In the genomic region with DNA sequence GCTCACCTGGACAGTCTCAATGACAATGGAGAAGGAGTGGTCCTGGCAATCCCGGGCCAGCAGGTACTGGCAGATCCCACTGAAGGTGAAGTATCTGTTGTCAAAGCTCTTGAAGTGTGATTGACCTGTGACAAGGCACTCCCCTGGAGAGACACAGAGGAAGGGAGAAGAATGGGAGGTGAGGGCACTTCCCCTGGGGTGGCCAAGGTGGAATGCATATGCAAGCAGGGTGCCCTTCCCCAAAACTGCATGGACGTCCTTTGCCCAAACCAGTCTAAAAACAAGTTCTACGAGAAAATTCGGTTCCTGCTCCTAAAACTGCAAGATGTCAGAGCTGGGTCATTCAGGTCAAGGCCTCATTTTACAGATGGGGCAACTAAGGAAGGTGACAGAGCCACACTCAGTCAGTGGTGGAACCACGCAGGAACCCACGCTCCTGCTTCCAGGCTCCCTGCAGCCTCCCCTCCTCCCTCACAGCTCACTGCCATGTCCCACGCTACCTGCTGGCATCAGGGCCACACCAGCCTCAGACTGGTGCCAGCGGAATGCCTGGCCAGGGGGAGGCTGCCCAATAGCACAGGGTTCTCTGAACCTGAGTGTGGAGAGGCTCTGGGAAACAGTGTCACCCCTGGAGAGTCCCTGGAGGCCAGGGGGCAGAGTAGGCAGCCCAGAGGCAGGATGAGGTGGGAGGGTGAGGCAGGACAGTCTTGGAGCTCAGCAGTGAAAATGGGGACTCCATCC, we compare ENCODE assay signal across 18 cellular contexts. TPM values are rescaled to one million over a fixed set of nuclear protein-coding genes. Genes with fewer than 3 reads are reported as not detected.
A peak's percentile ranks its signal among the peaks of the same experiment; 100 is the strongest.
DNase-seq lines count a peak whose midpoint lies in the region; FAIRE-seq and TF ChIP-seq lines count a peak whose summit lies in the region.
"Had no signal": no experiment of that assay in that cellular context is flagged by ENCODE, and none has a peak within 500 bp of the region (broad histone marks: within the 10 kb centered on the region; RNA-seq: fewer than 3 reads in every experiment).

No MANE protein-coding gene starts in this region.

- H2AFZ ChIP-seq in smooth muscle cell (ENCODE audit: low read depth) (no peak overlapping the region), GM23248 (no peak overlapping the region)
- H2AFZ ChIP-seq: GM23338 had no signal

- H3K4me1 ChIP-seq in esophagus squamous epithelium, result peaks cover 41 to 84% (median 60%) of the 10 kb centered on the region in 3 donors
- no peaks in the 10 kb centered on the region for H3K4me1 ChIP-seq in smooth muscle cell (ENCODE audit: low read depth)
- no peaks in the 10 kb centered on the region for H3K4me1 ChIP-seq in small intestine (ENCODE audit: control insufficient read depth in 2 of 2, insufficient read depth in 1 of 2, low read depth in 1 of 2, low read length in 1 of 2)
- peaks cover 33% of the 10 kb centered on the region for H3K4me1 ChIP-seq in GM23248 (ENCODE audit: insufficient read depth)

- no peaks in the 10 kb centered on the region for H3K79me2 ChIP-seq in smooth muscle cell (ENCODE audit: low read depth)
- no peaks in the 10 kb centered on the region for H3K79me2 ChIP-seq in GM23248 (ENCODE audit: insufficient read depth)

- H3F3A ChIP-seq in smooth muscle cell (ENCODE audit: low read depth) (no peaks in the 10 kb centered on the region), GM23248 (ENCODE audit: insufficient read depth) (peaks cover 19% of the 10 kb centered on the region)

- H3K9ac ChIP-seq in smooth muscle cell (ENCODE audit: low read depth) (no peak overlapping the region), GM23248 (no peak overlapping the region)

- intact Hi-C loops in esophagus squamous epithelium (cut with DNase I), result no loop called here

- TF ChIP-seq EP300 in Ishikawa (IDR thresholded peaks at IDR 0.05; ENCODE audit: borderline replicate concordance), result no peak

- H3K9me3 ChIP-seq in esophagus squamous epithelium (no peaks in the 10 kb centered on the region), smooth muscle cell (replicated peaks; ENCODE audit: low read depth) (no peaks in the 10 kb centered on the region), small intestine (ENCODE audit: control insufficient read depth, low read depth) (no peaks in the 10 kb centered on the region), GM23248 (ENCODE audit: low read depth) (no peaks in the 10 kb centered on the region)

- TF ChIP-seq CTCF in C4-2B (conservative IDR thresholded peaks at IDR 0.05) (no peak), esophagus squamous epithelium (IDR thresholded peaks at IDR 0.05) (no peak), smooth muscle cell (IDR thresholded peaks at IDR 0.05; ENCODE audit: borderline replicate concordance, insufficient read depth, poor library complexity, severe bottlenecking) (peak; percentile 3)

- H3K27ac ChIP-seq in C4-2B, result peak overlapping the region; percentile 55
- peak overlapping the region; percentile 69 to 93 (median 88) for H3K27ac ChIP-seq in esophagus squamous epithelium
- no peak overlapping the region for H3K27ac ChIP-seq in smooth muscle cell (ENCODE audit: low read depth)
- H3K27ac ChIP-seq in small intestine (ENCODE audit: low read depth in 1 of 2, low read length in 1 of 2), result no peak overlapping the region
- H3K27ac ChIP-seq in GM23248, result no peak overlapping the region

- H3K9me2 ChIP-seq in GM23248 (ENCODE audit: insufficient read depth), result no peaks in the 10 kb centered on the region

- in situ Hi-C loops in GM23248 (cut with MboI), result loop anchor here (5.0 to 10.0 kb wide), 2 partner anchors 120 to 222 kb away; no protein-coding TSS in a partner anchor

- WGBS in esophagus squamous epithelium, 2 donors, result 43 to 72% methylated on average over 2 to 4 of the region's 8 CpGs
- WGBS in smooth muscle cell (ENCODE audit: low lambda C conversion rate), result 81% methylated on average over 8 of the region's 8 CpGs
- 62 to 80% (median 66%) methylated on average over 8 of the region's 8 CpGs for WGBS in small intestine, 3 donors
- 92 to 93% methylated on average over 8 of the region's 8 CpGs for WGBS in GM23248 (ENCODE audit: low coverage in 1 of 2, low lambda C conversion rate in 2 of 2, missing lambda C conversion rate in 2 of 2), 2 experiments

- TF ChIP-seq POLR2A in esophagus squamous epithelium (IDR thresholded peaks at IDR 0.05), result no peak

- H3K27me3 ChIP-seq in esophagus squamous epithelium (no peaks in the 10 kb centered on the region), smooth muscle cell (ENCODE audit: low read depth) (no peaks in the 10 kb centered on the region), small intestine (ENCODE audit: control insufficient read depth in 2 of 2, insufficient read depth in 2 of 2, low read length in 2 of 2) (no peaks in the 10 kb centered on the region), GM23248 (replicated peaks; ENCODE audit: insufficient read depth) (no peaks in the 10 kb centered on the region)

- DNase-seq in esophagus squamous epithelium (lab: John Stamatoyannopoulos, UW), result no peak
- no peak for DNase-seq in smooth muscle cell (lab: John Stamatoyannopoulos, UW; ENCODE audit: unreplicated experiment)
- no peak for DNase-seq in small intestine
- no peak for DNase-seq in NCI-H1092 treated with DMSO at 0.1 percent for 48 hours (lab: John Stamatoyannopoulos, UW)
- DNase-seq in GM23248, result no peak
- DNase-seq: ACHN; AML-193; CD4-positive, alpha-beta memory T cell; NCI-H1105; NCI-H1694 treated with DMSO at 0.1 percent for 48 hours; NCI-H2171; NCI-H446; NCI-H748 treated with DMSO at 0.1 percent for 48 hours had no signal

- H4K20me1 ChIP-seq in smooth muscle cell (ENCODE audit: low read depth) (no peaks in the 10 kb centered on the region), GM23248 (ENCODE audit: insufficient read depth) (no peaks in the 10 kb centered on the region)

- H3K4me2 ChIP-seq in smooth muscle cell, result no peak overlapping the region
- H3K4me2 ChIP-seq in GM23248 (ENCODE audit: unreplicated experiment), result no peak overlapping the region
- H3K4me2 ChIP-seq: GM23338 had no signal

- no peak for FAIRE-seq in small intestine (lab: Jason Lieb, UNC)
- FAIRE-seq: HepG2 had no signal

- H3K36me3 ChIP-seq in esophagus squamous epithelium (peaks cover 0 to 11% (median 0%) of the 10 kb centered on the region in 3 donors), smooth muscle cell (ENCODE audit: low read depth) (no peaks in the 10 kb centered on the region), small intestine (ENCODE audit: control insufficient read depth in 2 of 2, insufficient read depth in 2 of 2, low read length in 2 of 2) (no peaks in the 10 kb centered on the region), GM23248 (ENCODE audit: low read depth) (no peaks in the 10 kb centered on the region)

- H3K4me3 ChIP-seq in esophagus squamous epithelium, result no peak overlapping the region
- H3K4me3 ChIP-seq in smooth muscle cell, result no peak overlapping the region
- no peak overlapping the region for H3K4me3 ChIP-seq in small intestine (ENCODE audit: low read depth in 1 of 2, low read length in 2 of 2)
- no peak overlapping the region for H3K4me3 ChIP-seq in GM23248
- H3K4me3 ChIP-seq: GM23338 had no signal

- TF ChIP-seq RAD21 in Ishikawa (IDR thresholded peaks at IDR 0.05; ENCODE audit: low read depth), result no peak

TF ChIP-seq in Ishikawa, 13 proteins besides CTCF, POLR2A, EP300 and RAD21 (continues in another document):
- TF ChIP-seq TAF1 (IDR thresholded peaks at IDR 0.05; ENCODE audit: low read depth), result no peak
- TF ChIP-seq CEBPB (IDR thresholded peaks at IDR 0.05), result no peak
- peak; percentile 39; the same call in 1 of the 2 replicates for TF ChIP-seq TEAD4 (IDR thresholded peaks at IDR 0.05)
- TF ChIP-seq NFIC (IDR thresholded peaks at IDR 0.05), result no peak
- no peak for TF ChIP-seq EGR1 (IDR thresholded peaks at IDR 0.05)
- TF ChIP-seq TCF12 (IDR thresholded peaks at IDR 0.05; ENCODE audit: low read depth), result no peak
- TF ChIP-seq CREB1 (IDR thresholded peaks at IDR 0.05; ENCODE audit: low read depth), result no peak
- TF ChIP-seq, protein P1, sequence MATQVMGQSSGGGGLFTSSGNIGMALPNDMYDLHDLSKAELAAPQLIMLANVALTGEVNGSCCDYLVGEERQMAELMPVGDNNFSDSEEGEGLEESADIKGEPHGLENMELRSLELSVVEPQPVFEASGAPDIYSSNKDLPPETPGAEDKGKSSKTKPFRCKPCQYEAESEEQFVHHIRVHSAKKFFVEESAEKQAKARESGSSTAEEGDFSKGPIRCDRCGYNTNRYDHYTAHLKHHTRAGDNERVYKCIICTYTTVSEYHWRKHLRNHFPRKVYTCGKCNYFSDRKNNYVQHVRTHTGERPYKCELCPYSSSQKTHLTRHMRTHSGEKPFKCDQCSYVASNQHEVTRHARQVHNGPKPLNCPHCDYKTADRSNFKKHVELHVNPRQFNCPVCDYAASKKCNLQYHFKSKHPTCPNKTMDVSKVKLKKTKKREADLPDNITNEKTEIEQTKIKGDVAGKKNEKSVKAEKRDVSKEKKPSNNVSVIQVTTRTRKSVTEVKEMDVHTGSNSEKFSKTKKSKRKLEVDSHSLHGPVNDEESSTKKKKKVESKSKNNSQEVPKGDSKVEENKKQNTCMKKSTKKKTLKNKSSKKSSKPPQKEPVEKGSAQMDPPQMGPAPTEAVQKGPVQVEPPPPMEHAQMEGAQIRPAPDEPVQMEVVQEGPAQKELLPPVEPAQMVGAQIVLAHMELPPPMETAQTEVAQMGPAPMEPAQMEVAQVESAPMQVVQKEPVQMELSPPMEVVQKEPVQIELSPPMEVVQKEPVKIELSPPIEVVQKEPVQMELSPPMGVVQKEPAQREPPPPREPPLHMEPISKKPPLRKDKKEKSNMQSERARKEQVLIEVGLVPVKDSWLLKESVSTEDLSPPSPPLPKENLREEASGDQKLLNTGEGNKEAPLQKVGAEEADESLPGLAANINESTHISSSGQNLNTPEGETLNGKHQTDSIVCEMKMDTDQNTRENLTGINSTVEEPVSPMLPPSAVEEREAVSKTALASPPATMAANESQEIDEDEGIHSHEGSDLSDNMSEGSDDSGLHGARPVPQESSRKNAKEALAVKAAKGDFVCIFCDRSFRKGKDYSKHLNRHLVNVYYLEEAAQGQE (IDR thresholded peaks at IDR 0.05; ENCODE audit: low read depth), result no peak
- peak; percentile 56; the same call in 1 of the 2 replicates for TF ChIP-seq YY1 (IDR thresholded peaks at IDR 0.05; ENCODE audit: low read depth)
- no peak for TF ChIP-seq ZBTB7A (IDR thresholded peaks at IDR 0.05; ENCODE audit: low read depth)
- TF ChIP-seq, protein P2, sequence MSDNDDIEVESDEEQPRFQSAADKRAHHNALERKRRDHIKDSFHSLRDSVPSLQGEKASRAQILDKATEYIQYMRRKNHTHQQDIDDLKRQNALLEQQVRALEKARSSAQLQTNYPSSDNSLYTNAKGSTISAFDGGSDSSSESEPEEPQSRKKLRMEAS (IDR thresholded peaks at IDR 0.05), result no peak

RNA-seq across cellular contexts. Expression of a gene that starts 59.2 kb away (rescaled TPM):
- total RNA-seq in esophagus squamous epithelium, result 10 to 100 TPM; 21.1 to 92.5 (median 49.7) TPM
- total RNA-seq in smooth muscle cell, result 0.09 TPM in 1 of 2 replicates, not detected in the other
- polyA plus RNA-seq in smooth muscle cell, result 0.19 and 0.79 TPM in 2 replicates
- 10 to 100 TPM in 1 of 3 donors, 1 to 10 TPM in 2; 2.2 to 82.9 (median 5.7) TPM for polyA plus RNA-seq in small intestine
- total RNA-seq in GM23248 (2014; rRNA removed; shearing (Covaris generic)), result not detected in 2 replicates
- 0.03 and 0.14 TPM in 2 replicates for polyA plus RNA-seq in GM23248 (2016; fragmentation: Nextera tagmentation; extraction: Ambion mirVana)
- total RNA-seq: MCF 10A had no signal

Comparison
In these comparisons a context has a peak if more than half of its experiments do, and no peak if none do; other contexts are left out.
1. H3K27ac ChIP-seq: peak in C4-2B (single experiment) and esophagus squamous epithelium (4 of 4); none in smooth muscle cell (single experiment), small intestine (0 of 2) and GM23248 (single experiment).
2. RNA of a gene that starts 59.2 kb away (total RNA-seq): 21.1 to 92.5 TPM in esophagus squamous epithelium; 0.09 TPM in smooth muscle cell and not detected in GM23248; every median in the first group is over 10 times any median in the second.